1 cellular context compared by ENCODE assay signal in the genomic region with DNA sequence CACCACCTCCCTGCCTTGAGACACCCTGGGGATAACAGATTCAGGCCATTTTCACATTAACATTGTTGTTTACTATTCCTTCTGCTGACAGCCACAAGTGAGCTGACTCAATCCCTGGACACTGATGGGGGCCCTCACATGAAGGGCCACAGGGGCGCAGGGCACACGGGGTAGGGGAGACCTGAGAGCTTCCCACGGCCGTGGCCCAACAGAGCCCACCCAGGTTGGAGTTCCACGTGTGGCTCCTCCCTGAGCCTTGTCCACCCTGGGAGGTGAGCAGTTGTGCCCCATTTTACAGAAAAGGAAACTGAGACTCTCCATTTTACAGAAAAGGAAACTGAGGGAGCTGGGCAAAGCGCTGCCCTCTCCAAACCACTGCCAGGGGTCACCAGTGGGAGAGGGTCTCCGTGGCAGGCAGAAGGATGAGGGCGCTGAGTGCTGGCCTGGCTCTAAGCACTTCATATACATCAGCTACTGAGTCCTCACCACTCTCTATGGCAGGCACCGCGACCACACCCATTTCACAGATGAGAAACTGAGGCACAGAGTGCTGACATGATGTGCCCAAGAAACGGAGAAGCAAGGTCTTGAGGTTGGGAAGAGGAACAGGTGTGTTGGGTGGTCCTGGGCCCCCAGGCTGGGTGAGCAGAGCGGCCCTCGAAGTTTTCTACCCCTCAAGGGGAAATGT.
TF ChIP-seq lines count a peak whose summit lies in the region.

No MANE protein-coding gene starts in this region.

TF ChIP-seq in GM23338, 12 proteins besides CTCF, POLR2A, EP300 and RAD21 (continued from another document):
- TF ChIP-seq REST (IDR thresholded peaks at IDR 0.05; ENCODE audit: unreplicated experiment) (no peak), EZH2 (IDR thresholded peaks at IDR 0.05; ENCODE audit: low read depth, unreplicated experiment) (no peak), ZNF462 (CRISPR knock-in tag; IDR thresholded peaks at IDR 0.05) (no peak), ZNF114 (CRISPR knock-in tag; IDR thresholded peaks at IDR 0.05) (no peak), POLR2AphosphoS5 (IDR thresholded peaks at IDR 0.05; ENCODE audit: low read depth) (no peak), ZNF331 (CRISPR knock-in tag; IDR thresholded peaks at IDR 0.05; ENCODE audit: low read depth) (no peak), JUNB (IDR thresholded peaks at IDR 0.05; ENCODE audit: unreplicated experiment) (no peak), ETS1 (IDR thresholded peaks at IDR 0.05) (no peak), STAT1 (IDR thresholded peaks at IDR 0.05; ENCODE audit: unreplicated experiment) (no peak)
